1 cellular context compared by ENCODE assay signal in genomic region chr17:77393274-77393600, GRCh38.
TF ChIP-seq lines count a peak whose summit lies in the region.

No MANE protein-coding gene starts in this region.

TF ChIP-seq in GM23338, 12 proteins besides CTCF, POLR2A, EP300 and RAD21 (continued from another document):
- no peak for TF ChIP-seq REST (IDR thresholded peaks at IDR 0.05; ENCODE audit: unreplicated experiment)
- TF ChIP-seq EZH2 (IDR thresholded peaks at IDR 0.05; ENCODE audit: low read depth, unreplicated experiment), result no peak
- no peak for TF ChIP-seq POLR2AphosphoS5 (IDR thresholded peaks at IDR 0.05; ENCODE audit: low read depth)
- TF ChIP-seq STAT1 (IDR thresholded peaks at IDR 0.05; ENCODE audit: unreplicated experiment), result no peak
